In genomic region chr6:31547727-31548422, GRCh38 we compare ENCODE assay signal across 1 cellular context.
TF ChIP-seq lines count a peak whose summit lies in the region.

No MANE protein-coding gene starts in this region.

TF ChIP-seq in IMR-90, 13 proteins besides CTCF, POLR2A, EP300 and RAD21:
- TF ChIP-seq ELK1 (IDR thresholded peaks at IDR 0.05; ENCODE audit: borderline replicate concordance, low read depth, low read length) = no peak
- no peak for TF ChIP-seq RFX5 (IDR thresholded peaks at IDR 0.05; ENCODE audit: low read depth, low read length)
- no peak for TF ChIP-seq RCOR1 (IDR thresholded peaks at IDR 0.05; ENCODE audit: insufficient replicate concordance, low read length)
- TF ChIP-seq CEBPB (IDR thresholded peaks at IDR 0.05; ENCODE audit: low read depth, low read length) = no peak
- no peak for TF ChIP-seq NFE2L2 (IDR thresholded peaks at IDR 0.05; ENCODE audit: low read depth, low read length)
